ENCODE assay signal across 5 cellular contexts in the genomic region with DNA sequence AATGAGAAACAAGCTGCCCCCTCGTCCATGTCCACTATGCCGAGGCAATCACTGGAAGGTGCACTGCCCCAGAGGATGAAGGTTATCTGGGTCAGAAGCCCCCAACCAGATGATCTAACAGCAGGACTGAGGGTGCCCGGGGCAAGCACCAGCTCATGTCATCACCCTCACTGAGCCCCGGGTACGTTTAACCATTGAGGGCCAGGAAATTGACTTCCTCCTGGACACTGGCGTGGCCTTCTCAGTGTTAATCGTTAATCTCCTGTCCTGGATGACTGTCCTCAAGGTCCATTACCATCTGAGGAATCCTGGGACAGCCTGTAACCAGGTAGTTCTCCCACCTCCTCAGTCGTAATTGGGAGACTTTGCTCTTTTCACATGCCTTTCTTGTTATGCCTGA. TPM values are rescaled to one million over a fixed set of nuclear protein-coding genes. Genes with fewer than 3 reads are reported as not detected.
"Had no signal": no experiment of that assay in that cellular context is flagged by ENCODE, and none has a peak within 500 bp of the region (broad histone marks: within the 10 kb centered on the region; RNA-seq: fewer than 3 reads in every experiment).

No MANE protein-coding gene starts in this region.

RNA-seq across cellular contexts. Expression of a gene that starts 11.7 kb away (rescaled TPM):
- total RNA-seq: HT-29, HT1080, IMR-90 had no signal
- polyA plus RNA-seq: IgD-negative memory B cell, IMR-90 had no signal

RNA-seq across cellular contexts. Expression of a gene that starts 12.7 kb away (rescaled TPM):
- total RNA-seq: HT-29, HT1080, IMR-90 had no signal
- polyA plus RNA-seq: IgD-negative memory B cell, IMR-90 had no signal

RNA-seq across cellular contexts. Expression of a gene that starts 18.0 kb away (rescaled TPM):
- total RNA-seq: HT-29, HT1080, IMR-90 had no signal
- polyA plus RNA-seq: IgD-negative memory B cell, IMR-90 had no signal

RNA-seq across cellular contexts. Expression of a gene that starts 24.3 kb away (rescaled TPM):
- total RNA-seq: HT-29, HT1080, IMR-90, K562 had no signal
- polyA plus RNA-seq: IgD-negative memory B cell, IMR-90, K562 had no signal
